1 cellular context compared by ENCODE assay signal in the genomic region with DNA sequence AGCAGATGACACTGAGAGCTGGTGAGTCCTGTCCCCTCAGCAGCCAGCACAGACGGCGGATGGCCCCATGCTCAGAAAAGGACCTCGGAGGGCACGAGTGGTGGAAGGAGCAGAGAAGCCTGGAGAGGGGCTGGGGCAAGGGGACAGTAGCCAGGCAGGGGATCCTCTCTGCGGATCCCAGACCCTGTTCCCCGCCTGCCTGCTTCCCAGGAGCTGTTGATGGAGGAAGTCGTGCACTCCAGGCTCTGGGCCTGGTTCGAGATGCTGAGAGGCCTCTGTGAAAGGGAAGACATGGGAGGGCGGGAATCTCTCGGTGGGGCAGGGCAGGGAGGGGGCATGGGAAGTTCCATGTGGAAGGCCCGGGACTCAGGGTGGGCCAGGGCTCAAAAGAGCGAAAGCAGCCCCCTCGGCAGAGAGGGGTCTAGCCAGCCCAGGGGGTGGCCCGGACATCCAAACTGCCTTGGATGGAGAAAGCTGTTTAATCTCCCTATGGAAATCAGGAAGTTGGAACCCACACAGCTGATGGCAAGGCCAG.
TF ChIP-seq lines count a peak whose summit lies in the region.

No MANE protein-coding gene starts in this region.

TF ChIP-seq in H1, 55 proteins besides CTCF, POLR2A, EP300 and RAD21:
- TF ChIP-seq CHD2 (IDR thresholded peaks at IDR 0.05; ENCODE audit: low read length) (no peak), SP1 (IDR thresholded peaks at IDR 0.05; ENCODE audit: low read depth, low read length) (no peak)
